1 cellular context compared by ENCODE assay signal in genomic region chr17:48499248-48499647, GRCh38.
TF ChIP-seq lines count a peak whose summit lies in the region.

No MANE protein-coding gene starts in this region.

TF ChIP-seq in GM23338, 12 proteins besides CTCF, POLR2A, EP300 and RAD21:
- TF ChIP-seq POLR2AphosphoS5 (IDR thresholded peaks at IDR 0.05; ENCODE audit: low read depth), result no peak
- TF ChIP-seq ETS1 (IDR thresholded peaks at IDR 0.05), result no peak
- TF ChIP-seq EZH2 (IDR thresholded peaks at IDR 0.05; ENCODE audit: low read depth, unreplicated experiment), result no peak
- TF ChIP-seq ZNF462 (CRISPR knock-in tag; IDR thresholded peaks at IDR 0.05), result no peak
